In the genomic region with DNA sequence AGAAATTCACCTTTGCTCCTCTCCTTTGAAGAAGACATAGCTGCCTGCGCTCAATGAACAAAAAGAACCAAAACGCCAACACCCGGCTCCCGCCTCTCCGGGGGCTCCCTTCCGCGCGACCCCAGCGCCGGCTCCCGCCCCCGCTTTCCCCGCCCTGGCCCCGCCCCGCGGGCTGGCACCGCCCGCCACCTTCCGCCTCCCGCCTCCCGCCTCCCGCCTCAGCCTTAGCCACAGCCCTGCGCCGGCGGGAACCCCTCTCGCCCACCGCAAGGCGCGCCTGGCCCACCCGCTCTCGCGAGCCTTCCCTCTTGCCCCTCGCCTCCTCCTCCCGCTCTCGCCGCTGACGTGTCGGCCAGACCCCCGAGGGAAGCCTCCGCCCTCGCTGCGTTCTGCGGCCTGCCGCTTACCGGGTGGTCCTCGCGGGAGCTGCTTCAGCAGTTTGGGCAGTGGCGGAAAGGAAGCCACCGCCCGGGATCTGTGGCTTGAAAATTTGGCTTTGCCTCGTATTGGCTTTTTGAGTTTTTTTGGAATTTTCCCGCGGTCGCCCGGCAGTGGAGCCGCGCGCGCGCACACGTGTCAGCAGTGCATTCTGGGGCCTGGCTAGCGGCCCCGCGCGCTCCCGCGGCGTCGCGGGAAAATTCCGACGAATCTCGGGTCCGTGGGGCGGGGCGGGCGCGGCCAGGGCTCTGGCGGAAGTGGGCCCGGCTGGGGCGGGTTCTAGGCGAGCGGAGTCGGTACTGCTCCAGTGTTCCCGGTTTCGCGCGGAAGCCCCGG, we compare ENCODE assay signal across 8 cellular contexts. TPM values are rescaled to one million over a fixed set of nuclear protein-coding genes. Genes with fewer than 3 reads are reported as not detected.
A peak's percentile ranks its signal among the peaks of the same experiment; 100 is the strongest.
DNase-seq lines count a peak whose midpoint lies in the region; ATAC-seq and TF ChIP-seq lines count a peak whose summit lies in the region.

A gene with protein sequence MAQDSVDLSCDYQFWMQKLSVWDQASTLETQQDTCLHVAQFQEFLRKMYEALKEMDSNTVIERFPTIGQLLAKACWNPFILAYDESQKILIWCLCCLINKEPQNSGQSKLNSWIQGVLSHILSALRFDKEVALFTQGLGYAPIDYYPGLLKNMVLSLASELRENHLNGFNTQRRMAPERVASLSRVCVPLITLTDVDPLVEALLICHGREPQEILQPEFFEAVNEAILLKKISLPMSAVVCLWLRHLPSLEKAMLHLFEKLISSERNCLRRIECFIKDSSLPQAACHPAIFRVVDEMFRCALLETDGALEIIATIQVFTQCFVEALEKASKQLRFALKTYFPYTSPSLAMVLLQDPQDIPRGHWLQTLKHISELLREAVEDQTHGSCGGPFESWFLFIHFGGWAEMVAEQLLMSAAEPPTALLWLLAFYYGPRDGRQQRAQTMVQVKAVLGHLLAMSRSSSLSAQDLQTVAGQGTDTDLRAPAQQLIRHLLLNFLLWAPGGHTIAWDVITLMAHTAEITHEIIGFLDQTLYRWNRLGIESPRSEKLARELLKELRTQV (minus strand): TSS at position 591 of the 774 bp plus-strand sequence. CDS start 68,418 bp downstream, outside the sequence.

- H3K36me3 Mint-ChIP-seq in naive B cell: no peaks in the 10 kb centered on the region
- peaks cover 7% of the 10 kb centered on the region for H3K36me3 Mint-ChIP-seq in stimulated activated effector memory CD8-positive, alpha-beta T cell treated with anti-CD3 and anti-CD28 coated beads, Interleukin-12 subunit alpha, Interleukin-12 subunit beta, amount 100 ng/mL, for 72 hours

- H3K27ac ChIP-seq in KMS-11: peak within 1 kb of the TSS; percentile 98

- H3K4me3 Mint-ChIP-seq in naive B cell: peak within 1 kb of the TSS; percentile 92 to 98 (median 96)
- H3K4me3 Mint-ChIP-seq in stimulated activated effector memory CD8-positive, alpha-beta T cell treated with anti-CD3 and anti-CD28 coated beads, Interleukin-12 subunit alpha, Interleukin-12 subunit beta, amount 100 ng/mL, for 72 hours: peak within 1 kb of the TSS; percentile 87

- H3K27ac Mint-ChIP-seq in naive B cell: peak within 1 kb of the TSS; percentile 82 to 96 (median 93)
- peak within 1 kb of the TSS; percentile 95 for H3K27ac Mint-ChIP-seq in stimulated activated effector memory CD8-positive, alpha-beta T cell treated with anti-CD3 and anti-CD28 coated beads, Interleukin-12 subunit alpha, Interleukin-12 subunit beta, amount 100 ng/mL, for 72 hours

- H3K9ac ChIP-seq in KMS-11: peak within 1 kb of the TSS; percentile 100

- TF ChIP-seq CTCF in KMS-11 (conservative IDR thresholded peaks at IDR 0.05; ENCODE audit: low read depth, low read length): no peak

- H3K4me1 Mint-ChIP-seq in naive B cell: peaks cover 15 to 21% (median 18%) of the 10 kb centered on the region in 3 donors
- peaks cover 10% of the 10 kb centered on the region for H3K4me1 Mint-ChIP-seq in stimulated activated effector memory CD8-positive, alpha-beta T cell treated with anti-CD3 and anti-CD28 coated beads, Interleukin-12 subunit alpha, Interleukin-12 subunit beta, amount 100 ng/mL, for 72 hours

- no peaks in the 10 kb centered on the region for H3K36me3 ChIP-seq in KMS-11 (ENCODE audit: insufficient read depth)

- H3K27me3 Mint-ChIP-seq in naive B cell: peaks cover 6 to 14% (median 13%) of the 10 kb centered on the region in 3 donors

- H2AFZ ChIP-seq in KMS-11 (ENCODE audit: low read depth): peak within 1 kb of the TSS; percentile 97

- no peak within 1 kb of the TSS for H3K4me3 ChIP-seq in KMS-11 (IDR thresholded peaks at IDR 0.05; ENCODE audit: insufficient read depth, low read depth, low read length)

- H3K79me2 ChIP-seq in KMS-11 (ENCODE audit: insufficient read depth, low read depth): peaks cover 4% of the 10 kb centered on the region; the same call in 1 of the 2 replicates

- H3K4me1 ChIP-seq in KMS-11 (ENCODE audit: low read depth, poor library complexity, severe bottlenecking): peaks cover 9% of the 10 kb centered on the region

- no peaks in the 10 kb centered on the region for H3K27me3 ChIP-seq in KMS-11 (ENCODE audit: insufficient read depth, low read depth)

- ATAC-seq in GM21723 (IDR thresholded peaks at IDR 0.05; ENCODE audit: unreplicated experiment): peak; percentile 79
- ATAC-seq in naive B cell (ENCODE audit: low read depth in 2 of 2): peak; percentile 86 to 88
- ATAC-seq in stimulated activated effector memory CD8-positive, alpha-beta T cell treated with anti-CD3 and anti-CD28 coated beads, Interleukin-12 subunit alpha, Interleukin-12 subunit beta, amount 100 ng/mL, for 72 hours: peak; percentile 90

- DNase-seq in DMS79 treated with DMSO at 0.1 percent for 48 hours (lab: John Stamatoyannopoulos, UW) (peak; percentile 65), RPMI7951 (ENCODE audit: low read depth) (peak; percentile 86), activated T-helper 1 cell treated with Interleukin-2 at 50 U/mL for 16 hours (ENCODE audit: low read depth) (peak; percentile 77), fibroblast of gingiva (ENCODE audit: low read depth) (peak; percentile 88), naive B cell (peak; percentile 84)
- peak; percentile 76 to 91 for DNase-seq in stimulated activated effector memory CD8-positive, alpha-beta T cell treated with anti-CD3 and anti-CD28 coated beads, Interleukin-12 subunit alpha, Interleukin-12 subunit beta, amount 100 ng/mL, for 72 hours (ENCODE audit: low spot score in 2 of 2)

- no peaks in the 10 kb centered on the region for H3K9me3 Mint-ChIP-seq in naive B cell
- H3K9me3 Mint-ChIP-seq in stimulated activated effector memory CD8-positive, alpha-beta T cell treated with anti-CD3 and anti-CD28 coated beads, Interleukin-12 subunit alpha, Interleukin-12 subunit beta, amount 100 ng/mL, for 72 hours: no peaks in the 10 kb centered on the region

- H3K4me2 ChIP-seq in KMS-11: peak within 1 kb of the TSS; percentile 80

- no peaks in the 10 kb centered on the region for H4K20me1 ChIP-seq in KMS-11 (ENCODE audit: insufficient read depth)

RNA-seq across cellular contexts. Expression of the gene that starts here (rescaled TPM):
- total RNA-seq in RPMI7951 (2014; rRNA removed; shearing (Covaris generic)): 7.9 and 9.5 TPM in 2 replicates
- polyA plus RNA-seq in naive B cell (ENCODE audit: low read depth in 6 of 6): 10 to 100 TPM in 1 of 6 donors, 1 to 10 TPM in 5; 1.3 to 11.8 (median 3.4) TPM
